Comparison of ENCODE assay signal across 16 cellular contexts in the genomic region with DNA sequence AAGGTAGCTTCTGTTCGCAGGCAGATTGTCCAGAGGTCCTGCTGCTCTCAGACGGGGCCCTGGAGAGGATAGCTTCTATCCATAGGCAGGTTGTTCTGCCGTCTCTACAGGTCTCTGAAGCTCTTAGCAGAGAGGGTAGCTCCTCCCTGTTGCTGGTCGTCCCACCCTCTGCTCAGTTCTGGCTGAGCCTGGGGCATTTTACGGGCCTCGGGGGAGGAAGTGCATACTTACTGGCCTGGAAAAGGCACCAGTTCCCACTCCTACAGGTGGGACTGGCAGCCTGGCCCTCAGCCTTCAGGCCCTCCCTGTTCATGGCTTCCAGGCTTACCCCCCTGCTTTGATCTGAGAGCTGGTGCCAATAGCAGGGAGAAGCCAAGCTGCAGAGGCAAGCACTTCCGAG. TPM values are rescaled to one million over a fixed set of nuclear protein-coding genes. Genes with fewer than 3 reads are reported as not detected.
DNase-seq lines count a peak whose midpoint lies in the region; ATAC-seq and TF ChIP-seq lines count a peak whose summit lies in the region.
"Had no signal": no experiment of that assay in that cellular context is flagged by ENCODE, and none has a peak within 500 bp of the region (broad histone marks: within the 10 kb centered on the region; RNA-seq: fewer than 3 reads in every experiment).

No MANE protein-coding gene starts in this region.

- in situ Hi-C loops in Panc1 (cut with HindIII; ENCODE audit: low pct_unique_long_range_greater_than_20kb, low sequenced_read_pairs), result no loop called here

- POLR2A ChIA-PET in Panc1 (lab: Charles Lee), result interaction anchor here (0.6 kb wide), 1 partner anchor 13 kb away, joined by 16 read pairs; no protein-coding TSS in a partner anchor

- no peaks in the 10 kb centered on the region for H3K9me3 Mint-ChIP-seq in activated naive CD8-positive, alpha-beta T cell treated with anti-CD3 and anti-CD28 coated beads, Interleukin-2, amount 50 U/mL, for 24 hours
- H3K9me3 Mint-ChIP-seq in activated naive CD8-positive, alpha-beta T cell treated with anti-CD3 and anti-CD28 coated beads for 36 hours, result no peaks in the 10 kb centered on the region
- H3K9me3 Mint-ChIP-seq: T-cell had no signal

- H3K36me3 ChIP-seq in Panc1 (ENCODE audit: control insufficient read depth, insufficient read depth, low read length) (peaks cover 17% of the 10 kb centered on the region), spleen (peaks cover 0 to 53% (median 36%) of the 10 kb centered on the region in 6 donors)

- H3K27ac ChIP-seq in Panc1 (ENCODE audit: low read length), result no peak overlapping the region
- peak overlapping the region in 5 of 8 donors; percentile 6 to 70 (median 65) for H3K27ac ChIP-seq in spleen
- H3K27ac ChIP-seq: brain microvascular endothelial cell, parathyroid adenoma had no signal

- H3K36me3 Mint-ChIP-seq in activated naive CD8-positive, alpha-beta T cell treated with anti-CD3 and anti-CD28 coated beads, Interleukin-2, amount 50 U/mL, for 24 hours (ENCODE audit: low read depth), result peaks cover 34% of the 10 kb centered on the region
- H3K36me3 Mint-ChIP-seq in activated naive CD8-positive, alpha-beta T cell treated with anti-CD3 and anti-CD28 coated beads for 36 hours, result peaks cover 26% of the 10 kb centered on the region

- H3K4me1 Mint-ChIP-seq in activated naive CD8-positive, alpha-beta T cell treated with anti-CD3 and anti-CD28 coated beads, Interleukin-2, amount 50 U/mL, for 24 hours, result peaks cover 8% of the 10 kb centered on the region
- peaks cover 5% of the 10 kb centered on the region for H3K4me1 Mint-ChIP-seq in activated naive CD8-positive, alpha-beta T cell treated with anti-CD3 and anti-CD28 coated beads for 36 hours

- H3K27me3 ChIP-seq in Panc1 (ENCODE audit: control insufficient read depth, insufficient read depth, low read length) (no peaks in the 10 kb centered on the region), spleen (replicated peaks in 1 of 7) (no peaks in the 10 kb centered on the region)
- H3K27me3 ChIP-seq: brain microvascular endothelial cell had no signal

- intact Hi-C loops in Panc1 (cut with micrococcal nuclease; ENCODE audit: unreplicated experiment), result no loop called here
- intact Hi-C loops in spleen (cut with DNase I; ENCODE audit: low total_unique reads), result no loop called here

- peak; percentile 33 for ATAC-seq in activated naive CD8-positive, alpha-beta T cell treated with anti-CD3 and anti-CD28 coated beads, Interleukin-2, amount 50 U/mL, for 24 hours
- ATAC-seq in Panc1, result peak; percentile 72
- no peak for ATAC-seq in HG03521 (IDR thresholded peaks at IDR 0.05; ENCODE audit: unreplicated experiment)
- ATAC-seq: T-cell had no signal

- H3K4me1 ChIP-seq in Panc1 (ENCODE audit: control insufficient read depth, insufficient read depth, low read length) (0 out of 2 replicates have a peak, but pooled peaks cover 8% of the 10 kb centered on the region), spleen (peaks cover 0 to 62% (median 20%) of the 10 kb centered on the region in 6 donors)
- H3K4me1 ChIP-seq: parathyroid adenoma had no signal

- 62 to 81% (median 75%) methylated on average over 2 to 7 of the region's 7 CpGs for WGBS in spleen, 5 donors

- no peak overlapping the region for H3K4me3 Mint-ChIP-seq in activated naive CD8-positive, alpha-beta T cell treated with anti-CD3 and anti-CD28 coated beads, Interleukin-2, amount 50 U/mL, for 24 hours
- no peak overlapping the region for H3K4me3 Mint-ChIP-seq in activated naive CD8-positive, alpha-beta T cell treated with anti-CD3 and anti-CD28 coated beads for 36 hours
- H3K4me3 Mint-ChIP-seq: T-cell had no signal

- no peak for TF ChIP-seq POLR2A in spleen (IDR thresholded peaks at IDR 0.05)

- no TSS peak for BruUV-seq in Panc1 (replicated peaks; lab: Mats Ljungman, UMichigan)

- TF ChIP-seq CTCF in Panc1 (IDR thresholded peaks at IDR 0.05) (no peak), spleen (IDR thresholded peaks at IDR 0.05 in 8 of 11, conservative IDR thresholded peaks at IDR 0.05 in 3 of 11) (no peak)

- CTCF ChIA-PET in Panc1 (lab: Charles Lee), result no interaction called here

- peaks cover 2% of the 10 kb centered on the region for H3K27me3 Mint-ChIP-seq in activated naive CD8-positive, alpha-beta T cell treated with anti-CD3 and anti-CD28 coated beads, Interleukin-2, amount 50 U/mL, for 24 hours
- no peaks in the 10 kb centered on the region for H3K27me3 Mint-ChIP-seq in activated naive CD8-positive, alpha-beta T cell treated with anti-CD3 and anti-CD28 coated beads for 36 hours
- H3K27me3 Mint-ChIP-seq: T-cell had no signal

- DNase-seq in activated naive CD8-positive, alpha-beta T cell treated with anti-CD3 and anti-CD28 coated beads, Interleukin-2, amount 50 U/mL, for 24 hours, result no peak
- DNase-seq in activated naive CD8-positive, alpha-beta T cell treated with anti-CD3 and anti-CD28 coated beads for 36 hours, result no peak
- DNase-seq in Panc1 (ENCODE audit: low read depth, low spot score) (no peak), iPS-NIHi7 (ENCODE audit: extremely low spot score) (peak; percentile 49), spleen (peak; percentile 75), cerebellar cortex (ENCODE audit: low spot score) (no peak)
- DNase-seq in effector CD4-positive, alpha-beta T cell, result no peak
- DNase-seq: activated CD4-positive, CD25-positive, alpha-beta regulatory T cell treated with anti-CD3 and anti-CD28 coated beads, Interleukin-2, amount 50 U/mL, for 72 hours; activated naive CD4-positive, alpha-beta T cell treated with anti-CD3 and anti-CD28 coated beads, Interleukin-2, amount 50 U/mL, for 16 hours; brain microvascular endothelial cell; GF-D8; NCI-H1105; NCI-H524 treated with DMSO at 0.1 percent for 48 hours; T-cell had no signal

- H3K4me3 ChIP-seq in Panc1 (ENCODE audit: low read depth in 2 of 2, low read length in 2 of 2) (no peak overlapping the region), spleen (no peak overlapping the region)

- H3K9me3 ChIP-seq in Panc1 (ENCODE audit: control insufficient read depth, insufficient read depth, low read depth, low read length) (no peaks in the 10 kb centered on the region), spleen (no peaks in the 10 kb centered on the region)

- no peak overlapping the region for H3K27ac Mint-ChIP-seq in activated naive CD8-positive, alpha-beta T cell treated with anti-CD3 and anti-CD28 coated beads, Interleukin-2, amount 50 U/mL, for 24 hours
- H3K27ac Mint-ChIP-seq in activated naive CD8-positive, alpha-beta T cell treated with anti-CD3 and anti-CD28 coated beads for 36 hours, result no peak overlapping the region

RNA-seq across cellular contexts. Expression of a gene that starts 42.3 kb away (rescaled TPM):
- 10 to 100 TPM; 13.6 to 15.3 TPM for total RNA-seq in activated naive CD8-positive, alpha-beta T cell treated with anti-CD3 and anti-CD28 coated beads for 36 hours
- total RNA-seq in Panc1 (2021; ENCODE audit: unreplicated experiment) (19.5 TPM), spleen (10 to 100 TPM; 21.0 to 42.2 (median 27.9) TPM)
- 10.7 TPM for polyA plus RNA-seq in Panc1 (2012; ENCODE audit: insufficient read length)
- polyA plus RNA-seq in spleen, result 10 to 100 TPM; 11.7 to 15.2 (median 15.1) TPM

Comparison
In these comparisons a context has a peak if more than half of its experiments do, and no peak if none do; other contexts are left out.
1. DNase-seq: peak in iPS-NIHi7 (single experiment) and spleen (single experiment); none in activated naive CD8-positive, alpha-beta T cell treated with anti-CD3 and anti-CD28 coated beads, Interleukin-2, amount 50 U/mL, for 24 hours (single experiment), activated naive CD8-positive, alpha-beta T cell treated with anti-CD3 and anti-CD28 coated beads for 36 hours (single experiment), Panc1 (single experiment), effector CD4-positive, alpha-beta T cell (single experiment) and cerebellar cortex (single experiment).